8 cellular contexts compared by ENCODE assay signal in the genomic region with DNA sequence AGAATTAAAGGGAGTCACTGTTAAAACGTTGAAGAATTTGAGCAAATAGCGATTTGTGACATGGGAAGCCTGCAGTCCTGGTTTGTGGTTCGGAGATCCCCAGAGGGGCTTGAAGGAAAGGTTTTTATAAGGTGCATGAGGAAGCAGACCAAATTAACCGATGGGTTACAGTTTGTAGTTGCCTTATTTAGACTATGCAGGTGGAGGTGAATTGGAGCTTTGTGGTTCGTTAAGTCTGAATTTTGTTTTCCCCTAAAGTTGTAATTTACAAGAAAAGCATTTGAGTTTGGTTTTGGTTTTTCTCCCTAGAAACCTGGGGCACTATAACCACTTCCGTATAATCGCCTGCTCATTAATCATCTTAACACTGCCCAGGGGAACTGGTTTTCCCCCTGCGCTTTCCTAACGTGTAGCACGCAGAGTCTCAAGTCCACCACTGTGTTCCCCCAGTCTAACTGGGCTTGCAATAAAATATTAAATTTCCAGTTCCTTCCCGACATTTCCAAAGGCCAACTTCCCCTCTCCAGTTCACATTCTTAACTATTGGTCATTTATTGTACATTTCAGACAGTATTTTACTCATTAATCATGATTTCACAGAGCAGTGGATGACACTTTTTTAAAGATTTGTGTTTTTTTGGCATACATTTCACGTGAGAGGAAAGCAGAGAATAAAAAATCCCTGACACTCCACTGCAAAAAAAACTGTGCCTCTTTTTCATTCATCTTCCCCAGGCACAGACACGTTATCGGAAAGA. TPM values are rescaled to one million over a fixed set of nuclear protein-coding genes. Genes with fewer than 3 reads are reported as not detected.
A peak's percentile ranks its signal among the peaks of the same experiment; 100 is the strongest.
DNase-seq lines count a peak whose midpoint lies in the region; ATAC-seq and TF ChIP-seq lines count a peak whose summit lies in the region.

No MANE protein-coding gene starts in this region.

- H3K9ac ChIP-seq in HUES48 (ENCODE audit: low read depth, low read length), result peak overlapping the region; percentile 96
- H3K9ac ChIP-seq in SU-DHL-6 (ENCODE audit: low read length), result peak overlapping the region; percentile 90
- peak overlapping the region; percentile 96 to 98 for H3K9ac ChIP-seq in mucosa of rectum (ENCODE audit: low read depth in 1 of 2, low read length in 2 of 2)

- H3K36me3 ChIP-seq in HUES48 (ENCODE audit: control insufficient read depth, insufficient read depth, low read length) (peaks cover 12% of the 10 kb centered on the region; the same call in 1 of the 2 replicates), SU-DHL-6 (ENCODE audit: low read length) (peaks cover 15% of the 10 kb centered on the region; the same call in 1 of the 2 replicates), mucosa of rectum (ENCODE audit: control insufficient read depth in 2 of 2, insufficient read depth in 2 of 2, low read length in 2 of 2) (peaks cover 3 to 10% of the 10 kb centered on the region in 2 donors)

- DNase-seq in ELF-1 (ENCODE audit: low read depth, low spot score) (peak; percentile 18), posterior vena cava (ENCODE audit: low spot score) (no peak), iPS-NIHi7 (ENCODE audit: extremely low spot score) (no peak)
- peak; percentile 29 for DNase-seq in effector CD4-positive, alpha-beta T cell

- intact Hi-C loops in posterior vena cava (cut with DNase I), result no loop called here

- H3K4me3 ChIP-seq in HUES48 (ENCODE audit: low read depth, low read length), result peak overlapping the region; percentile 95
- peak overlapping the region; percentile 94 for H3K4me3 ChIP-seq in SU-DHL-6 (ENCODE audit: insufficient read depth, low read length, poor library complexity, severe bottlenecking)
- H3K4me3 ChIP-seq in mucosa of rectum (ENCODE audit: low read length in 2 of 2), result peak overlapping the region; percentile 96 to 97

- peaks cover 59% of the 10 kb centered on the region for H3K79me2 ChIP-seq in SU-DHL-6 (ENCODE audit: insufficient read depth, low read length)

- peak overlapping the region; percentile 92 for H3K27ac ChIP-seq in HUES48 (ENCODE audit: low read depth, low read length)
- peak overlapping the region; percentile 88 for H3K27ac ChIP-seq in SU-DHL-6 (ENCODE audit: low read depth, low read length)
- H3K27ac ChIP-seq in mucosa of rectum (ENCODE audit: low read depth in 2 of 2, low read length in 2 of 2), result peak overlapping the region; percentile 88 to 92

- H2AFZ ChIP-seq in SU-DHL-6 (ENCODE audit: low read depth, low read length, severe bottlenecking), result peak overlapping the region; percentile 46

- peak; percentile 34 for ATAC-seq in GM19452 (IDR thresholded peaks at IDR 0.05; ENCODE audit: unreplicated experiment)

- H3K9me3 ChIP-seq in HUES48 (ENCODE audit: control insufficient read depth, insufficient read depth, low read length) (no peaks in the 10 kb centered on the region), SU-DHL-6 (ENCODE audit: insufficient read depth, low read length) (no peaks in the 10 kb centered on the region), mucosa of rectum (ENCODE audit: control insufficient read depth in 2 of 2, low read length in 2 of 2) (no peaks in the 10 kb centered on the region)

- H3K27me3 ChIP-seq in HUES48 (ENCODE audit: control insufficient read depth, insufficient read depth, low read length) (peaks cover 5% of the 10 kb centered on the region; the same call in 1 of the 2 replicates), SU-DHL-6 (ENCODE audit: low read length) (no peaks in the 10 kb centered on the region), mucosa of rectum (ENCODE audit: control insufficient read depth in 2 of 2, insufficient read depth in 2 of 2, low read length in 2 of 2) (peaks cover 0 to 3% of the 10 kb centered on the region in 2 donors)

- peaks cover 17% of the 10 kb centered on the region for H3F3A ChIP-seq in SU-DHL-6 (ENCODE audit: insufficient read depth)

- peaks cover 32% of the 10 kb centered on the region; the same call in 1 of the 2 replicates for H4K20me1 ChIP-seq in SU-DHL-6 (ENCODE audit: low read depth, low read length)

- H3K4me1 ChIP-seq in HUES48 (ENCODE audit: control insufficient read depth, insufficient read depth, low read length), result peaks cover 8% of the 10 kb centered on the region
- peaks cover 28 to 42% of the 10 kb centered on the region in 2 donors for H3K4me1 ChIP-seq in mucosa of rectum (ENCODE audit: control insufficient read depth in 2 of 2, insufficient read depth in 2 of 2, low read length in 2 of 2)

- TF ChIP-seq CTCF in SU-DHL-6 (IDR thresholded peaks at IDR 0.05; ENCODE audit: insufficient read depth, low read length, poor library complexity, severe bottlenecking), result no peak

- H3K9me2 ChIP-seq in SU-DHL-6 (replicated peaks; ENCODE audit: insufficient read depth, low read length), result no peaks in the 10 kb centered on the region

- H3K4me2 ChIP-seq in SU-DHL-6 (ENCODE audit: low read depth, low read length, poor library complexity, severe bottlenecking), result peak overlapping the region; percentile 78

RNA-seq across cellular contexts. Expression of gene ZNF267, which starts 0.9 kb away (rescaled TPM):
- total RNA-seq in posterior vena cava, result 10 to 100 TPM; 11.7 to 13.9 TPM

Comparison
In these comparisons a context has a peak if more than half of its experiments do, and no peak if none do; other contexts are left out.
1. DNase-seq: peak in ELF-1 (single experiment) and effector CD4-positive, alpha-beta T cell (single experiment); none in posterior vena cava (single experiment) and iPS-NIHi7 (single experiment).
2. Peak in every context shown above with its lines, with median percentiles within 50 percentile points of each other: H3K27ac ChIP-seq, H3K4me3 ChIP-seq and H3K9ac ChIP-seq.